ENCODE assay signal across 12 cellular contexts in the genomic region with DNA sequence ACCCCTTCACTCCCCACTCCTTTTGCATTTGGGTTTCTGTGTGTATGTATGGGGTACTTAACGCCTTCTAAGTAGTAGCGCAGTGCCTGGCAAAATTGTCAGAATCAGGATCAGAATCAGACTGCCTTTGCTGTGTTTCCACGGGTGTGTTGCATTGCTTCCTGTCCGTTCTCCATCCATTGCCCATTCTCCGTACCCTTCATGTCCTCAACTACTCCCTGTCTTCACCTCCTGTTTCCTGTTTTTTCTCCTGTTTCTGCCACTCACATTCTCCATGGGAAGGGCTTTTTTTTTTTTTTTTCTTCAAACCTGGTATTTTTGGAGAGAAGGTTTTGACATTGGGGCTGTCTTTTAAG.
A peak's percentile ranks its signal among the peaks of the same experiment; 100 is the strongest.
DNase-seq lines count a peak whose midpoint lies in the region; ATAC-seq and TF ChIP-seq lines count a peak whose summit lies in the region.
"Had no signal": no experiment of that assay in that cellular context is flagged by ENCODE, and none has a peak within 500 bp of the region (broad histone marks: within the 10 kb centered on the region; RNA-seq: fewer than 3 reads in every experiment).

No MANE protein-coding gene starts in this region.

- POLR2A ChIA-PET in PC-3 (lab: Charles Lee; ENCODE audit: unreplicated experiment) (no interaction called here), MCF 10A (lab: Yijun Ruan, JAX) (interaction anchor here (1.1 to 9.5 kb wide), 6 partner anchors 14 to 49 kb away, joined by 3 to 139 read pairs (median 8); no protein-coding TSS in a partner anchor)

- no peaks in the 10 kb centered on the region for H3K9me2 ChIP-seq in PC-3 (replicated peaks; ENCODE audit: low read length)

- BruUV-seq in PC-3 (replicated peaks; lab: Mats Ljungman, UMichigan) (no TSS peak), MCF 10A (replicated peaks; lab: Mats Ljungman, UMichigan) (no TSS peak)

- DNase-seq in PC-3 (no peak), MCF 10A (ENCODE audit: unreplicated experiment) (no peak), thoracic aorta (ENCODE audit: low spot score) (no peak), posterior vena cava (ENCODE audit: low spot score) (no peak), hypothalamus (lab: John Stamatoyannopoulos, UW) (no peak), NCI-H69 (lab: John Stamatoyannopoulos, UW) (no peak)
- DNase-seq: activated CD4-positive, alpha-beta memory T cell treated with anti-CD3 and anti-CD28 coated beads for 36 hours; DMS53; NCI-H345 had no signal

- peaks cover 43% of the 10 kb centered on the region for H3K4me1 Mint-ChIP-seq in MCF 10A (ENCODE audit: insufficient read depth, unreplicated experiment)

- TF ChIP-seq CTCF in PC-3 (conservative IDR thresholded peaks at IDR 0.05; ENCODE audit: low read depth, low read length) (no peak), MCF 10A (IDR thresholded peaks at IDR 0.05; ENCODE audit: unreplicated experiment) (no peak), thoracic aorta (IDR thresholded peaks at IDR 0.05) (no peak)

- CTCF ChIA-PET in PC-3 (lab: Charles Lee) = no interaction called here
- CTCF ChIA-PET in MCF 10A (lab: Yijun Ruan, JAX) = interaction anchor here (1.2 to 2.9 kb wide), 2 partner anchors 10 to 12 kb away, joined by 3 to 8 read pairs; no protein-coding TSS in a partner anchor

- no peaks in the 10 kb centered on the region for H3K27me3 Mint-ChIP-seq in MCF 10A (ENCODE audit: insufficient read depth, unreplicated experiment)
- H3K27me3 Mint-ChIP-seq: activated CD4-positive, alpha-beta memory T cell treated with anti-CD3 and anti-CD28 coated beads for 36 hours had no signal

- H3K9ac ChIP-seq in PC-3 (ENCODE audit: low read length) (peak overlapping the region; percentile 68), mucosa of rectum (ENCODE audit: low read depth in 1 of 2, low read length in 2 of 2) (no peak overlapping the region)

- no peaks in the 10 kb centered on the region for H3K36me3 ChIP-seq in PC-3 (ENCODE audit: low read depth, low read length)
- no peaks in the 10 kb centered on the region for H3K36me3 ChIP-seq in mucosa of rectum (ENCODE audit: control insufficient read depth in 2 of 2, insufficient read depth in 2 of 2, low read length in 2 of 2)
- no peaks in the 10 kb centered on the region for H3K36me3 ChIP-seq in thoracic aorta

- H3K9me3 ChIP-seq in PC-3 (ENCODE audit: low read length) (no peaks in the 10 kb centered on the region), mucosa of rectum (ENCODE audit: control insufficient read depth in 2 of 2, low read length in 2 of 2) (no peaks in the 10 kb centered on the region), thoracic aorta (no peaks in the 10 kb centered on the region)

- H3K79me2 ChIP-seq in PC-3 (ENCODE audit: low read length) = peaks cover 89% of the 10 kb centered on the region

- H3K27ac Mint-ChIP-seq in MCF 10A (ENCODE audit: low read depth, unreplicated experiment) = peak overlapping the region; percentile 88
- H3K27ac Mint-ChIP-seq: activated CD4-positive, alpha-beta memory T cell treated with anti-CD3 and anti-CD28 coated beads for 36 hours had no signal

- H3K4me3 Mint-ChIP-seq in MCF 10A (ENCODE audit: unreplicated experiment) = no peak overlapping the region
- H3K4me3 Mint-ChIP-seq: activated CD4-positive, alpha-beta memory T cell treated with anti-CD3 and anti-CD28 coated beads for 36 hours had no signal

- H3K4me3 ChIP-seq in PC-3 (ENCODE audit: low read length) (peak overlapping the region; percentile 36; the same call in 1 of the 2 replicates), mucosa of rectum (ENCODE audit: low read length in 2 of 2) (no peak overlapping the region), thoracic aorta (peak overlapping the region; percentile 45)
- H3K4me3 ChIP-seq: SK-N-MC had no signal

- intact Hi-C loops in PC-3 (cut with micrococcal nuclease) = loop anchor here (2.0 kb wide), 1 partner anchor 53 kb away; no protein-coding TSS in a partner anchor
- intact Hi-C loops in MCF 10A (cut with micrococcal nuclease) = no loop called here
- intact Hi-C loops in posterior vena cava (cut with DNase I) = no loop called here

- H2AFZ ChIP-seq in PC-3 (ENCODE audit: low read length) = no peak overlapping the region

- H3F3A ChIP-seq in PC-3 (ENCODE audit: low read length, unreplicated experiment) = no peaks in the 10 kb centered on the region

- H4K20me1 ChIP-seq in PC-3 (ENCODE audit: low read length) = no peaks in the 10 kb centered on the region

- no peaks in the 10 kb centered on the region for H3K9me3 Mint-ChIP-seq in MCF 10A (ENCODE audit: unreplicated experiment)
- H3K9me3 Mint-ChIP-seq: activated CD4-positive, alpha-beta memory T cell treated with anti-CD3 and anti-CD28 coated beads for 36 hours had no signal

- H3K27me3 ChIP-seq in PC-3 (ENCODE audit: low read length) (no peaks in the 10 kb centered on the region), mucosa of rectum (ENCODE audit: control insufficient read depth in 2 of 2, insufficient read depth in 2 of 2, low read length in 2 of 2) (no peaks in the 10 kb centered on the region), thoracic aorta (replicated peaks; ENCODE audit: insufficient read depth) (no peaks in the 10 kb centered on the region)

- ATAC-seq in PC-3 = no peak
- ATAC-seq in thoracic aorta (ENCODE audit: insufficient number of reproducible peaks, low FRiP score, low read depth) = no peak
- no peak for ATAC-seq in GM19328 (IDR thresholded peaks at IDR 0.05; ENCODE audit: unreplicated experiment)

- H3K4me1 ChIP-seq in PC-3 (ENCODE audit: insufficient read depth, low read length) (peaks cover 74% of the 10 kb centered on the region), mucosa of rectum (ENCODE audit: control insufficient read depth in 2 of 2, insufficient read depth in 2 of 2, low read length in 2 of 2) (peaks cover 12 to 23% of the 10 kb centered on the region in 2 donors), thoracic aorta (ENCODE audit: control insufficient read depth in 1 of 2, low read depth in 2 of 2) (peaks cover 48 to 83% of the 10 kb centered on the region in 2 donors)

- peak overlapping the region; percentile 79 for H3K4me2 ChIP-seq in PC-3 (ENCODE audit: low read length)

- H3K27ac ChIP-seq in PC-3 (ENCODE audit: low read length) (peak overlapping the region; percentile 92), mucosa of rectum (ENCODE audit: low read depth in 2 of 2, low read length in 2 of 2) (peak overlapping the region; percentile 19 to 75), thoracic aorta (peak overlapping the region; percentile 85 to 88)
- H3K27ac ChIP-seq: SK-N-MC had no signal

- H3K36me3 Mint-ChIP-seq in MCF 10A (ENCODE audit: insufficient read depth, unreplicated experiment) = peaks cover 8% of the 10 kb centered on the region

Comparison
In these comparisons a context has a peak if more than half of its experiments do, and no peak if none do; other contexts are left out.
1. H3K4me3 ChIP-seq: peak in PC-3 (single experiment) and thoracic aorta (single experiment); none in mucosa of rectum (0 of 2).
2. Peak in every context shown above with its lines, with median percentiles within 50 percentile points of each other: H3K27ac ChIP-seq.